In genomic region chr16:23670137-23670776, GRCh38 we compare ENCODE assay signal across 9 cellular contexts. TPM values are rescaled to one million over a fixed set of nuclear protein-coding genes. Genes with fewer than 3 reads are reported as not detected.
A peak's percentile ranks its signal among the peaks of the same experiment; 100 is the strongest.
DNase-seq lines count a peak whose midpoint lies in the region; ATAC-seq, FAIRE-seq and TF ChIP-seq lines count a peak whose summit lies in the region.
"Had no signal": no experiment of that assay in that cellular context is flagged by ENCODE, and none has a peak within 500 bp of the region (broad histone marks: within the 10 kb centered on the region; RNA-seq: fewer than 3 reads in every experiment).

No MANE protein-coding gene starts in this region.

- no peak for TF ChIP-seq RAD21 in IMR-90 (IDR thresholded peaks at IDR 0.05; ENCODE audit: low read length)

- H3K14ac ChIP-seq in IMR-90 (replicated peaks; ENCODE audit: low read depth, low read length): peak overlapping the region; percentile 74

- H2BK15ac ChIP-seq in IMR-90 (ENCODE audit: low read depth, low read length): peak overlapping the region; percentile 58; the same call in 1 of the 3 replicates

- H3K9ac ChIP-seq in IMR-90 (ENCODE audit: low read depth, low read length): no peak overlapping the region; the same call in 1 of the 2 replicates

- H3K36me3 ChIP-seq in IMR-90 (ENCODE audit: control insufficient read depth, insufficient read depth, low read length): peaks cover 31% of the 10 kb centered on the region

- DNase-seq in GM12892 (ENCODE audit: insufficient read length) (no peak), IMR-90 (peak; percentile 95), fibroblast of gingiva (ENCODE audit: low read depth) (peak; percentile 45), cerebellum (ENCODE audit: low spot score) (no peak), iPS-NIHi7 (ENCODE audit: extremely low spot score) (no peak), NCI-H1105 treated with DMSO at 0.1 percent for 48 hours (lab: John Stamatoyannopoulos, UW) (no peak), NCI-H2081 (lab: John Stamatoyannopoulos, UW) (no peak)

- peak overlapping the region; percentile 84 for H2AK9ac ChIP-seq in IMR-90 (replicated peaks; ENCODE audit: low read depth, low read length, poor library complexity)

- peaks cover 32% of the 10 kb centered on the region for H3K4me1 ChIP-seq in IMR-90 (ENCODE audit: control insufficient read depth, insufficient read depth, low read length)

- H3K9me1 ChIP-seq in IMR-90 (ENCODE audit: insufficient read depth, low read length): peaks cover 31% of the 10 kb centered on the region

- 80% methylated on average over 3 of the region's 4 CpGs; no CpG with 5 or more reads in 1 of the 2 experiments for WGBS in IMR-90 (ENCODE audit: extremely low coverage in 2 of 2, insufficient read length in 1 of 2), 2 experiments

- peak overlapping the region; percentile 86 for H2AK5ac ChIP-seq in IMR-90 (ENCODE audit: low read depth, low read length)

- H4K8ac ChIP-seq in IMR-90 (ENCODE audit: low read depth in 2 of 2, low read length in 2 of 2): peak overlapping the region in 1 of 2 experiments; percentile 48; a peak in 2 of 4 replicates

- H3K18ac ChIP-seq in IMR-90 (ENCODE audit: low read depth, low read length): peak overlapping the region; percentile 40

- H2AFZ ChIP-seq in IMR-90 (replicated peaks; ENCODE audit: low read length, poor library complexity): peak overlapping the region; percentile 57

- TF ChIP-seq POLR2A in GM12892 (IDR thresholded peaks at IDR 0.05; ENCODE audit: low read depth, low read length): no peak
- no peak for TF ChIP-seq POLR2A in IMR-90 (IDR thresholded peaks at IDR 0.05; ENCODE audit: low read depth, low read length)

- no peak overlapping the region for H3K56ac ChIP-seq in IMR-90 (ENCODE audit: extremely low read depth, insufficient read depth, low read length)

- H3K27ac ChIP-seq in IMR-90 (ENCODE audit: insufficient read depth, low read length): peak overlapping the region; percentile 89; the same call in 1 of the 2 replicates

- H3K4me2 ChIP-seq in IMR-90 (ENCODE audit: low read depth, low read length): peak overlapping the region; percentile 44; the same call in 1 of the 2 replicates

- H2BK20ac ChIP-seq in IMR-90 (ENCODE audit: low read depth, low read length): peak overlapping the region; percentile 11

- no peak for TF ChIP-seq CTCF in IMR-90 (conservative IDR thresholded peaks at IDR 0.05; ENCODE audit: low read depth, low read length)

- CTCF ChIA-PET in IMR-90 (lab: Yijun Ruan, JAX): interaction anchor here (0.6 to 1.8 kb wide), 2 partner anchors 23 to 57 kb away, joined by 4 read pairs; no protein-coding TSS in a partner anchor

- peak overlapping the region; percentile 84 for H3K4ac ChIP-seq in IMR-90 (ENCODE audit: low read depth, low read length)

- peak overlapping the region; percentile 43 for H4K5ac ChIP-seq in IMR-90 (ENCODE audit: low read depth, low read length)

- dilution Hi-C loops in IMR-90 (cut with HindIII; ENCODE audit: low sequenced_read_pairs, unreplicated experiment): no loop called here

- POLR2A ChIA-PET in IMR-90 (lab: Charles Lee; ENCODE audit: unreplicated experiment): no interaction called here

- H2BK120ac ChIP-seq in IMR-90 (ENCODE audit: low read depth, low read length): peak overlapping the region; percentile 69

- H2BK5ac ChIP-seq in IMR-90 (ENCODE audit: low read depth, low read length, poor library complexity, severe bottlenecking): peak overlapping the region; percentile 69

- H3K23ac ChIP-seq in IMR-90 (ENCODE audit: low read depth, low read length): peak overlapping the region; percentile 41; the same call in 1 of the 2 replicates

- no peaks in the 10 kb centered on the region for H3K27me3 ChIP-seq in IMR-90 (ENCODE audit: control insufficient read depth, insufficient read depth, low read length)

- H3K4me3 ChIP-seq in IMR-90 (ENCODE audit: insufficient read depth, low read depth, low read length): no peak overlapping the region

- ATAC-seq in GM21528 (IDR thresholded peaks at IDR 0.05; ENCODE audit: low FRiP score, unreplicated experiment) (peak; percentile 93), IMR-90 (ENCODE audit: low read depth) (peak; percentile 72)

- peak; percentile 87 for FAIRE-seq in GM12892 (lab: Jason Lieb, UNC)

- H3K79me1 ChIP-seq in IMR-90 (ENCODE audit: low read depth in 1 of 2, low read length in 2 of 2): peaks cover 24 to 53% of the 10 kb centered on the region in 2 experiments

- BruUV-seq in IMR-90 (replicated peaks; lab: Mats Ljungman, UMichigan): no TSS peak

- H3K9me3 ChIP-seq in IMR-90 (ENCODE audit: control insufficient read depth, insufficient read depth, low read length): no peaks in the 10 kb centered on the region

- H4K91ac ChIP-seq in IMR-90 (ENCODE audit: insufficient read depth, low read depth, low read length): peak overlapping the region; percentile 52; the same call in 1 of the 2 replicates

- intact Hi-C loops in IMR-90 (cut with micrococcal nuclease): no loop called here

- in situ Hi-C loops in IMR-90 (cut with MboI; ENCODE audit: low sequenced_read_pairs): no loop called here

- H4K20me1 ChIP-seq in IMR-90 (ENCODE audit: insufficient read depth, low read length): peaks cover 17% of the 10 kb centered on the region; the same call in 1 of the 2 replicates

TF ChIP-seq in IMR-90, 13 proteins besides CTCF, POLR2A, EP300 and RAD21:
- 0 out of 2 replicates have a peak, but pooled peaks have one; percentile 7 for TF ChIP-seq CEBPB (IDR thresholded peaks at IDR 0.05; ENCODE audit: low read depth, low read length)
- TF ChIP-seq FOS (IDR thresholded peaks at IDR 0.05; ENCODE audit: low read depth, low read length): peak; percentile 77
- no peak for TF ChIP-seq SMC3 (IDR thresholded peaks at IDR 0.05; ENCODE audit: low read depth, low read length)

RNA-seq across cellular contexts. Expression of gene PLK1, which starts 8.4 kb away (rescaled TPM):
- 25.4 TPM for polyA plus RNA-seq in GM12892 (2012; ENCODE audit: missing spikeins)
- total RNA-seq in IMR-90 (2012; rRNA removed): 19.4 and 20.0 TPM in 2 replicates
- 59.0 and 67.8 TPM in 2 replicates for polyA plus RNA-seq in IMR-90 (2012; rRNA removed)
- polyA plus RNA-seq in IMR-90 (2012; cell fraction: cytosol; rRNA removed): 37.4 and 47.0 TPM in 2 replicates
- polyA plus RNA-seq in IMR-90 (2012; cell fraction: nucleus; rRNA removed; ENCODE audit: low replicate concordance): 45.1 and 98.3 TPM in 2 replicates
- total RNA-seq in cerebellum: 6.7 TPM

RNA-seq across cellular contexts. Expression of gene DCTN5, which starts 29.0 kb away (rescaled TPM):
- polyA plus RNA-seq in GM12892 (2012; ENCODE audit: missing spikeins): 57.2 TPM
- total RNA-seq in IMR-90 (2012; rRNA removed) (111 and 121 TPM in 2 replicates), cerebellum (74.6 TPM)
- 43.3 and 49.6 TPM in 2 replicates for polyA plus RNA-seq in IMR-90 (2012; rRNA removed)
- polyA plus RNA-seq in IMR-90 (2012; cell fraction: cytosol; rRNA removed): 10.9 and 13.9 TPM in 2 replicates
- polyA plus RNA-seq in IMR-90 (2012; cell fraction: nucleus; rRNA removed; ENCODE audit: low replicate concordance): 14.4 and 61.6 TPM in 2 replicates

RNA-seq across cellular contexts. Expression of gene PALB2, which starts 29.1 kb away (rescaled TPM):
- polyA plus RNA-seq in GM12892 (2012; ENCODE audit: missing spikeins): 15.4 TPM
- 8.6 and 11.7 TPM in 2 replicates for total RNA-seq in IMR-90 (2012; rRNA removed)
- 3.1 and 4.1 TPM in 2 replicates for polyA plus RNA-seq in IMR-90 (2012; rRNA removed)
- polyA plus RNA-seq in IMR-90 (2012; cell fraction: cytosol; rRNA removed): 0.63 and 0.70 TPM in 2 replicates
- 1.1 and 5.1 TPM in 2 replicates for polyA plus RNA-seq in IMR-90 (2012; cell fraction: nucleus; rRNA removed; ENCODE audit: low replicate concordance)
- 15.2 TPM for total RNA-seq in cerebellum

RNA-seq across cellular contexts. Expression of gene ERN2, which starts 42.8 kb away (rescaled TPM):
- polyA plus RNA-seq in GM12892 (2012; ENCODE audit: missing spikeins): not detected
- total RNA-seq in IMR-90 (2012; rRNA removed) (0.54 TPM in 1 of 2 replicates, not detected in the other), cerebellum (0.45 TPM)
- 0.39 and 0.60 TPM in 2 replicates for polyA plus RNA-seq in IMR-90 (2012; rRNA removed)
- 0.04 and 0.42 TPM in 2 replicates for polyA plus RNA-seq in IMR-90 (2012; cell fraction: cytosol; rRNA removed)
- 0.21 and 0.53 TPM in 2 replicates for polyA plus RNA-seq in IMR-90 (2012; cell fraction: nucleus; rRNA removed; ENCODE audit: low replicate concordance)
- total RNA-seq: NCI-H460 had no signal

Comparison
In these comparisons a context has a peak if more than half of its experiments do, and no peak if none do; other contexts are left out.
1. DNase-seq: peak in IMR-90 (single experiment) and fibroblast of gingiva (single experiment); none in GM12892 (single experiment), cerebellum (single experiment), iPS-NIHi7 (single experiment), NCI-H1105 treated with DMSO at 0.1 percent for 48 hours (single experiment) and NCI-H2081 (0 of 2).